ENCODE assay signal across 9 cellular contexts in genomic region chr4:71006203-71006907, GRCh38. TPM values are rescaled to one million over a fixed set of nuclear protein-coding genes. Genes with fewer than 3 reads are reported as not detected.
DNase-seq lines count a peak whose midpoint lies in the region; ATAC-seq and FAIRE-seq lines count a peak whose summit lies in the region.
"Had no signal": no experiment of that assay in that cellular context is flagged by ENCODE, and none has a peak within 500 bp of the region (broad histone marks: within the 10 kb centered on the region; RNA-seq: fewer than 3 reads in every experiment).

No MANE protein-coding gene starts in this region.

- peak; percentile 68 for FAIRE-seq in islet of Langerhans (lab: Jason Lieb, UNC)

- ATAC-seq in GM18520 (IDR thresholded peaks at IDR 0.05; ENCODE audit: unreplicated experiment): peak; percentile 76
- ATAC-seq in GM21619 (IDR thresholded peaks at IDR 0.05; ENCODE audit: unreplicated experiment): peak; percentile 78
- peak; percentile 87 for ATAC-seq in HG03521 (IDR thresholded peaks at IDR 0.05; ENCODE audit: unreplicated experiment)
- ATAC-seq in Right ventricle myocardium inferior: no peak
- ATAC-seq: gastroesophageal sphincter had no signal

- intact Hi-C loops in Right ventricle myocardium inferior (cut with DNase I): loop anchor here (5.0 kb wide), 2 partner anchors 119 to 354 kb away; no protein-coding TSS in a partner anchor

- DNase-seq in ureter (ENCODE audit: low spot score) (no peak), Right ventricle myocardium inferior (ENCODE audit: missing footprints) (no peak), NCI-H446 treated with DMSO at 0.1 percent for 48 hours (lab: John Stamatoyannopoulos, UW) (no peak), GM03348 (ENCODE audit: low spot score) (no peak)

RNA-seq across cellular contexts. Expression of gene DCK, which starts 12.9 kb away (rescaled TPM):
- total RNA-seq in ureter (10.3 TPM), Right ventricle myocardium inferior (7.2 TPM)
